Comparison of ENCODE assay signal across 18 cellular contexts in the genomic region with DNA sequence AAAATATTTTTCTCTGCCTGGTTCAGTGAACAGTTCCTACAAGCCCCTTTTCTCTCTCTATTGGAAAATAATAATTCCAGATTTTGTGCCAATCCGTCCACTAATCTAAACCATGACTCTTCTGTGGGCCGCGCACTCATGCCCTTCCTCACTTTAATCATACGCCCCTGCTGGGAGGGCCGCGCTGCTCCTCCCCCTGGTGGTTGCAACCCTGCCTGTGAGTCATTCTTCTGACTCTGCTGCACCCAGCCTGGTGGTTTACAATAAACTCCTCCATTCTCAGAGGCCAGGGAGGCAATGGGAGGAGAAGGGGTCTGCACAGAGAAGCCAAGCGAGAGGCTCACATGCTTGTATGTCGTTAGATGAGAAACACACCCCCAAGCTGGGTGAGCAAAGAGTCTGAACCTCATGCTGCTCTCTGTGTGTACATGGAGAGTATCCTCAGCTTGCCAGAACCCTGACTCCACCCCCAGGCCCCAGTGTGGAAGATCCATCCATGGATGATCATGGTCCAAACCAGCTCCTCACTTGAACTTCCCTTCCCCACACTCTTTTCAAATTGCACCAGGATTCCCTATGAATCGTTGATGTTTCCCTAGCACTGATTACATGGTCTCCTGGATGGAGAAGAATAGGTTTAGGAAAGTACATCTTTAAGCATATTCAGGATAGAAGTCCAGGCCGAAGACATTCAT.
DNase-seq lines count a peak whose midpoint lies in the region; ATAC-seq and TF ChIP-seq lines count a peak whose summit lies in the region.
"Had no signal": no experiment of that assay in that cellular context is flagged by ENCODE, and none has a peak within 500 bp of the region (broad histone marks: within the 10 kb centered on the region; RNA-seq: fewer than 3 reads in every experiment).

No MANE protein-coding gene starts in this region.

- H3K36me3 ChIP-seq in PC-3 (ENCODE audit: low read depth, low read length): no peaks in the 10 kb centered on the region
- no peaks in the 10 kb centered on the region for H3K36me3 ChIP-seq in skeletal muscle satellite cell (ENCODE audit: insufficient read depth, low read length)
- H3K36me3 ChIP-seq: esophagus squamous epithelium, sigmoid colon had no signal

- intact Hi-C loops in PC-3 (cut with micrococcal nuclease): no loop called here

- CTCF ChIA-PET in PC-3 (lab: Charles Lee): interaction anchor here (1.0 kb wide), 1 partner anchor 23 kb away, joined by 3 read pairs; no protein-coding TSS in a partner anchor

- ATAC-seq in PC-3 (peak; percentile 43), HG03045 (IDR thresholded peaks at IDR 0.05; ENCODE audit: unreplicated experiment) (no peak)
- ATAC-seq: activated T-cell treated with anti-CD3 and anti-CD28 coated beads, Interleukin-2, amount 50 U/mL, for 4 hours; HCT116; stimulated activated naive CD8-positive, alpha-beta T cell treated with anti-CD3 and anti-CD28 coated beads, Interleukin-15, amount 100 ng/mL, for 72 hours had no signal

- H3K4me1 ChIP-seq in PC-3 (ENCODE audit: insufficient read depth, low read length): peaks cover 51% of the 10 kb centered on the region
- peaks cover 57% of the 10 kb centered on the region for H3K4me1 ChIP-seq in skeletal muscle satellite cell (ENCODE audit: control insufficient read depth, insufficient read depth, low read length)
- H3K4me1 ChIP-seq: Caco-2, esophagus squamous epithelium had no signal

- H3K9ac ChIP-seq in PC-3 (ENCODE audit: low read length): peak overlapping the region; percentile 80; the same call in 1 of the 2 replicates
- H3K9ac ChIP-seq in skeletal muscle satellite cell (ENCODE audit: low read depth, low read length): no peak overlapping the region

- H3K4me3 ChIP-seq in PC-3 (ENCODE audit: low read length) (no peak overlapping the region), skeletal muscle satellite cell (ENCODE audit: low read length) (no peak overlapping the region)
- H3K4me3 ChIP-seq: esophagus squamous epithelium, sigmoid colon had no signal

- peak; percentile 48; the same call in 1 of the 2 replicates for TF ChIP-seq CTCF in PC-3 (conservative IDR thresholded peaks at IDR 0.05; ENCODE audit: low read depth, low read length)

- H3K9me3 ChIP-seq in PC-3 (ENCODE audit: low read length) (no peaks in the 10 kb centered on the region), skeletal muscle satellite cell (replicated peaks; ENCODE audit: low read length) (no peaks in the 10 kb centered on the region)
- H3K9me3 ChIP-seq: Caco-2, esophagus squamous epithelium, sigmoid colon had no signal

- H3K4me2 ChIP-seq in PC-3 (ENCODE audit: low read length) (peak overlapping the region; percentile 69), skeletal muscle satellite cell (ENCODE audit: low read length) (peak overlapping the region; percentile 16)

- peak overlapping the region; percentile 97 for H3K27ac ChIP-seq in PC-3 (ENCODE audit: low read length)
- H3K27ac ChIP-seq: 22Rv1, esophagus squamous epithelium, HL-60, sigmoid colon had no signal

- H4K20me1 ChIP-seq in PC-3 (ENCODE audit: low read length): no peaks in the 10 kb centered on the region

- H3K79me2 ChIP-seq in PC-3 (ENCODE audit: low read length): no peaks in the 10 kb centered on the region

- no peaks in the 10 kb centered on the region for H3K9me2 ChIP-seq in PC-3 (replicated peaks; ENCODE audit: low read length)

- no TSS peak for BruUV-seq in PC-3 (replicated peaks; lab: Mats Ljungman, UMichigan)

- no peak overlapping the region for H2AFZ ChIP-seq in PC-3 (ENCODE audit: low read length)

- DNase-seq in DMS 273 (lab: John Stamatoyannopoulos, UW; ENCODE audit: unreplicated experiment): peak; percentile 5
- no peak for DNase-seq in DMS 273 treated with DMSO at 0.1 percent for 48 hours (lab: John Stamatoyannopoulos, UW)
- peak; percentile 82 for DNase-seq in PC-3
- DNase-seq in dermis blood vessel endothelial cell: peak; percentile 42
- no peak for DNase-seq in stimulated activated CD8-positive, alpha-beta memory T cell treated with anti-CD3 and anti-CD28 coated beads, Interleukin-4, amount 100 ng/mL, for 48 hours
- no peak for DNase-seq in GM19240 (ENCODE audit: insufficient read length, low spot score)
- DNase-seq: activated T-cell treated with anti-CD3 and anti-CD28 coated beads, Interleukin-2, amount 50 U/mL, for 4 hours; Caco-2; esophagus squamous epithelium; NK-92 treated with Interleukin-12 subunit alpha and Interleukin-12 subunit beta, amount 100 ng/mL, for 24 hours; sigmoid colon; stimulated activated naive CD8-positive, alpha-beta T cell treated with anti-CD3 and anti-CD28 coated beads, Interleukin-15, amount 100 ng/mL, for 72 hours; T-helper 1 cell had no signal

- H3K27me3 ChIP-seq in PC-3 (ENCODE audit: low read length) (no peaks in the 10 kb centered on the region), skeletal muscle satellite cell (ENCODE audit: control insufficient read depth, insufficient read depth, low read length) (no peaks in the 10 kb centered on the region)
- H3K27me3 ChIP-seq: esophagus squamous epithelium, sigmoid colon had no signal

- peaks cover 3% of the 10 kb centered on the region for H3F3A ChIP-seq in PC-3 (ENCODE audit: low read length, unreplicated experiment)

- POLR2A ChIA-PET in PC-3 (lab: Charles Lee; ENCODE audit: unreplicated experiment): no interaction called here

Comparison
In these comparisons a context has a peak if more than half of its experiments do, and no peak if none do; other contexts are left out.
1. DNase-seq: peak in DMS 273 (single experiment), PC-3 (single experiment) and dermis blood vessel endothelial cell (single experiment); none in DMS 273 treated with DMSO at 0.1 percent for 48 hours (single experiment), stimulated activated CD8-positive, alpha-beta memory T cell treated with anti-CD3 and anti-CD28 coated beads, Interleukin-4, amount 100 ng/mL, for 48 hours (single experiment) and GM19240 (single experiment).